ENCODE assay signal across 21 cellular contexts in the genomic region with DNA sequence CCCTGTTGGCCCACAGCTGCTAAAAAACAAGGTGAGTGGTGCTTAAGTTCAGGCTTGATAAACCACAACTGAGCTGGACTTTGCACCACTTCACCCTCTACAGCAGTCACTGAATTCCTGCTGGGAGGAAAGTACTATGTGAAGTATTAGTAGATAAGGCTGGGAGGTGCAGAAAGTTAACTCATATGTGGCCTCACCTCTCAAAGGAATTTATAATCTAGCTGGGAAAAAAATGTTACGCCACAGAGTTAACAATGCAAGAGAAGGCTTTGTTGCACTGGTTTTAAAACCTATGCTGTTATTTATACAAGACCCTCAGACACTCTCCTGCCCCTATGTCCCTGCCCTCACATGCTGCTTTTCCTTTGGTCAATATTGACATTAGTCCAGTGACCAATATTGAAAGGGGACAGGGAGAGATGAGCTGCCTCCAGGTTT.
DNase-seq lines count a peak whose midpoint lies in the region; ATAC-seq and TF ChIP-seq lines count a peak whose summit lies in the region.
"Had no signal": no experiment of that assay in that cellular context is flagged by ENCODE, and none has a peak within 500 bp of the region (broad histone marks: within the 10 kb centered on the region; RNA-seq: fewer than 3 reads in every experiment).

No MANE protein-coding gene starts in this region.

- intact Hi-C loops in activated CD4-positive, alpha-beta T cell treated with anti-CD3 and anti-CD28 coated beads, Interleukin-2, amount 10 ng/mL, durations not matched to agents 24 days and 14 days (cut with micrococcal nuclease) = no loop called here

- H3K36me3 Mint-ChIP-seq in activated CD4-positive, alpha-beta T cell treated with anti-CD3 and anti-CD28 coated beads, Interleukin-2, amount 10 ng/mL, durations not matched to agents 24 days and 14 days (ENCODE audit: low read depth) = no peaks in the 10 kb centered on the region
- H3K36me3 Mint-ChIP-seq in type B pancreatic cell = no peaks in the 10 kb centered on the region
- H3K36me3 Mint-ChIP-seq: CD4-positive, CD25-positive, alpha-beta regulatory T cell had no signal

- no peak overlapping the region for H2AFZ ChIP-seq in GM23248
- H2AFZ ChIP-seq: parathyroid adenoma had no signal

- no peaks in the 10 kb centered on the region for H3K79me2 ChIP-seq in mesendoderm (ENCODE audit: control insufficient read depth, insufficient read depth, low read length)
- H3K79me2 ChIP-seq in GM23248 (ENCODE audit: insufficient read depth) = no peaks in the 10 kb centered on the region
- H3K79me2 ChIP-seq: parathyroid adenoma had no signal

- H3K23ac ChIP-seq in mesendoderm (ENCODE audit: low read length) = no peak overlapping the region

- DNase-seq in activated CD4-positive, alpha-beta T cell treated with anti-CD3 and anti-CD28 coated beads, Interleukin-2, amount 10 ng/mL, durations not matched to agents 24 days and 14 days = peak; percentile 28
- DNase-seq in activated CD4-positive, alpha-beta T cell treated with anti-CD3 and anti-CD28 coated beads, Interleukin-2, amount 50 U/mL, for 48 hours = no peak
- DNase-seq in choroid plexus epithelial cell (ENCODE audit: low read depth) = peak; percentile 36
- peak; percentile 73 for DNase-seq in mesendoderm
- no peak for DNase-seq in type B pancreatic cell (ENCODE audit: extremely low spot score, unreplicated experiment)
- DNase-seq in GM23248 = no peak
- DNase-seq in activated effector memory CD4-positive, alpha-beta T cell treated with anti-CD3 and anti-CD28 coated beads, Interleukin-2, amount 50 U/mL, for 16 hours = no peak
- DNase-seq: activated CD4-positive, alpha-beta T cell treated with anti-CD3 and anti-CD28 coated beads for 36 hours; activated CD8-positive, alpha-beta memory T cell treated with anti-CD3 and anti-CD28 coated beads, Interleukin-2, amount 50 U/mL, for 4 hours; activated naive CD4-positive, alpha-beta T cell treated with anti-CD3 and anti-CD28 coated beads for 36 hours; CD4-positive, CD25-positive, alpha-beta regulatory T cell; EL; esophagus squamous epithelium; head of caudate nucleus; NCI-H1048; NCI-H446; SK-N-SH; stimulated activated naive CD4-positive, alpha-beta T cell; uterus had no signal

- H3F3A ChIP-seq in GM23248 (ENCODE audit: insufficient read depth) = no peaks in the 10 kb centered on the region

- no peak overlapping the region for H3K4ac ChIP-seq in mesendoderm (ENCODE audit: low read depth, low read length)

- in situ Hi-C loops in GM23248 (cut with MboI) = no loop called here

- H3K27me3 Mint-ChIP-seq in activated CD4-positive, alpha-beta T cell treated with anti-CD3 and anti-CD28 coated beads, Interleukin-2, amount 10 ng/mL, durations not matched to agents 24 days and 14 days = no peaks in the 10 kb centered on the region
- H3K27me3 Mint-ChIP-seq in type B pancreatic cell = no peaks in the 10 kb centered on the region
- H3K27me3 Mint-ChIP-seq: CD4-positive, CD25-positive, alpha-beta regulatory T cell had no signal

- no peak overlapping the region for H3K4me3 Mint-ChIP-seq in activated CD4-positive, alpha-beta T cell treated with anti-CD3 and anti-CD28 coated beads, Interleukin-2, amount 10 ng/mL, durations not matched to agents 24 days and 14 days
- peak overlapping the region; percentile 49 for H3K4me3 Mint-ChIP-seq in type B pancreatic cell
- H3K4me3 Mint-ChIP-seq: activated CD4-positive, alpha-beta T cell treated with anti-CD3 and anti-CD28 coated beads for 36 hours; activated naive CD4-positive, alpha-beta T cell treated with anti-CD3 and anti-CD28 coated beads for 36 hours; CD4-positive, CD25-positive, alpha-beta regulatory T cell had no signal

- no peak for ATAC-seq in GM18907 (IDR thresholded peaks at IDR 0.05; ENCODE audit: unreplicated experiment)
- ATAC-seq: activated CD4-positive, alpha-beta T cell treated with anti-CD3 and anti-CD28 coated beads for 36 hours had no signal

- H3K9me3 ChIP-seq in GM23248 (ENCODE audit: low read depth) = no peaks in the 10 kb centered on the region
- H3K9me3 ChIP-seq: SK-N-SH, uterus had no signal

- TF ChIP-seq CTCF in choroid plexus epithelial cell (conservative IDR thresholded peaks at IDR 0.05; ENCODE audit: low read depth, low read length) (no peak), type B pancreatic cell (conservative IDR thresholded peaks at IDR 0.05) (no peak)

- H3K27ac Mint-ChIP-seq in activated CD4-positive, alpha-beta T cell treated with anti-CD3 and anti-CD28 coated beads, Interleukin-2, amount 10 ng/mL, durations not matched to agents 24 days and 14 days = no peak overlapping the region
- peak overlapping the region; percentile 78 for H3K27ac Mint-ChIP-seq in type B pancreatic cell
- H3K27ac Mint-ChIP-seq: activated CD4-positive, alpha-beta T cell treated with anti-CD3 and anti-CD28 coated beads for 36 hours; activated naive CD4-positive, alpha-beta T cell treated with anti-CD3 and anti-CD28 coated beads for 36 hours; CD4-positive, CD25-positive, alpha-beta regulatory T cell had no signal

- no peak overlapping the region for H2BK5ac ChIP-seq in mesendoderm (ENCODE audit: low read length)

- H2BK15ac ChIP-seq in mesendoderm (replicated peaks; ENCODE audit: low read depth) = no peak overlapping the region

- no peak overlapping the region for H2AK5ac ChIP-seq in mesendoderm (ENCODE audit: low read length)

- H3K36me3 ChIP-seq in mesendoderm (ENCODE audit: control insufficient read depth, insufficient read depth, low read length) (no peaks in the 10 kb centered on the region), GM23248 (ENCODE audit: low read depth) (no peaks in the 10 kb centered on the region)
- H3K36me3 ChIP-seq: esophagus squamous epithelium, uterus had no signal

- H3K79me1 ChIP-seq in mesendoderm (ENCODE audit: low read length) = no peaks in the 10 kb centered on the region

- H3K27ac ChIP-seq in mesendoderm (ENCODE audit: low read depth, low read length) (no peak overlapping the region), GM23248 (no peak overlapping the region)
- H3K27ac ChIP-seq: esophagus squamous epithelium, parathyroid adenoma, uterus had no signal

- H3K4me2 ChIP-seq in mesendoderm (ENCODE audit: low read length) (no peak overlapping the region), GM23248 (ENCODE audit: unreplicated experiment) (no peak overlapping the region)
- H3K4me2 ChIP-seq: SK-N-SH had no signal

- H4K8ac ChIP-seq in mesendoderm (ENCODE audit: low read depth, low read length) = no peak overlapping the region

- no peak overlapping the region for H3K4me3 ChIP-seq in choroid plexus epithelial cell (ENCODE audit: low read depth, low read length)
- no peak overlapping the region for H3K4me3 ChIP-seq in mesendoderm (ENCODE audit: low read length)
- no peak overlapping the region for H3K4me3 ChIP-seq in GM23248
- H3K4me3 ChIP-seq: esophagus squamous epithelium, uterus had no signal

- H3K56ac ChIP-seq in mesendoderm (ENCODE audit: low read length) = no peak overlapping the region

- no CpG with 5 or more reads among the region's 1 CpG for WGBS in mesendoderm (ENCODE audit: extremely low coverage, insufficient coverage, low lambda C conversion rate)
- WGBS in GM23248 (ENCODE audit: low coverage in 1 of 2, low lambda C conversion rate in 2 of 2, missing lambda C conversion rate in 2 of 2), 2 experiments = 61 to 63% methylated on average over 1 of the region's 1 CpG

- no peaks in the 10 kb centered on the region for H3K4me1 Mint-ChIP-seq in activated CD4-positive, alpha-beta T cell treated with anti-CD3 and anti-CD28 coated beads, Interleukin-2, amount 10 ng/mL, durations not matched to agents 24 days and 14 days
- H3K4me1 Mint-ChIP-seq in type B pancreatic cell (ENCODE audit: unreplicated experiment) = no peaks in the 10 kb centered on the region
- H3K4me1 Mint-ChIP-seq: activated CD4-positive, alpha-beta T cell treated with anti-CD3 and anti-CD28 coated beads for 36 hours; CD4-positive, CD25-positive, alpha-beta regulatory T cell had no signal

- no peaks in the 10 kb centered on the region for H3K4me1 ChIP-seq in mesendoderm (ENCODE audit: control insufficient read depth, low read depth, low read length)
- H3K4me1 ChIP-seq in GM23248 (ENCODE audit: insufficient read depth) = no peaks in the 10 kb centered on the region
- H3K4me1 ChIP-seq: esophagus squamous epithelium, parathyroid adenoma, uterus had no signal

- no peak overlapping the region for H3K9ac ChIP-seq in mesendoderm (ENCODE audit: low read length)
- H3K9ac ChIP-seq in GM23248 = no peak overlapping the region
- H3K9ac ChIP-seq: parathyroid adenoma, SK-N-SH had no signal

- H4K5ac ChIP-seq in mesendoderm (ENCODE audit: low read length) = no peak overlapping the region

- H3K9me2 ChIP-seq in GM23248 (ENCODE audit: insufficient read depth) = no peaks in the 10 kb centered on the region
- H3K9me2 ChIP-seq: SK-N-SH had no signal

- no peak overlapping the region for H3K18ac ChIP-seq in mesendoderm (ENCODE audit: low read length)

- H2BK120ac ChIP-seq in mesendoderm (ENCODE audit: low read depth, low read length) = no peak overlapping the region

- no peaks in the 10 kb centered on the region for H3K9me3 Mint-ChIP-seq in activated CD4-positive, alpha-beta T cell treated with anti-CD3 and anti-CD28 coated beads, Interleukin-2, amount 10 ng/mL, durations not matched to agents 24 days and 14 days
- H3K9me3 Mint-ChIP-seq in type B pancreatic cell = peaks cover 5% of the 10 kb centered on the region
- H3K9me3 Mint-ChIP-seq: activated naive CD4-positive, alpha-beta T cell treated with anti-CD3 and anti-CD28 coated beads for 36 hours had no signal

- H3K27me3 ChIP-seq in mesendoderm (ENCODE audit: insufficient read depth, low read length, poor library complexity) (no peaks in the 10 kb centered on the region), GM23248 (replicated peaks; ENCODE audit: insufficient read depth) (peaks cover 30% of the 10 kb centered on the region)
- H3K27me3 ChIP-seq: esophagus squamous epithelium, uterus had no signal

- no peaks in the 10 kb centered on the region for H4K20me1 ChIP-seq in GM23248 (ENCODE audit: insufficient read depth)

Comparison
In these comparisons a context has a peak if more than half of its experiments do, and no peak if none do; other contexts are left out.
1. DNase-seq: peak in activated CD4-positive, alpha-beta T cell treated with anti-CD3 and anti-CD28 coated beads, Interleukin-2, amount 10 ng/mL, durations not matched to agents 24 days and 14 days (single experiment), choroid plexus epithelial cell (single experiment) and mesendoderm (single experiment); none in activated CD4-positive, alpha-beta T cell treated with anti-CD3 and anti-CD28 coated beads, Interleukin-2, amount 50 U/mL, for 48 hours (0 of 2), type B pancreatic cell (single experiment), GM23248 (single experiment) and activated effector memory CD4-positive, alpha-beta T cell treated with anti-CD3 and anti-CD28 coated beads, Interleukin-2, amount 50 U/mL, for 16 hours (single experiment).